Comparison of ENCODE assay signal across 11 cellular contexts in the genomic region with DNA sequence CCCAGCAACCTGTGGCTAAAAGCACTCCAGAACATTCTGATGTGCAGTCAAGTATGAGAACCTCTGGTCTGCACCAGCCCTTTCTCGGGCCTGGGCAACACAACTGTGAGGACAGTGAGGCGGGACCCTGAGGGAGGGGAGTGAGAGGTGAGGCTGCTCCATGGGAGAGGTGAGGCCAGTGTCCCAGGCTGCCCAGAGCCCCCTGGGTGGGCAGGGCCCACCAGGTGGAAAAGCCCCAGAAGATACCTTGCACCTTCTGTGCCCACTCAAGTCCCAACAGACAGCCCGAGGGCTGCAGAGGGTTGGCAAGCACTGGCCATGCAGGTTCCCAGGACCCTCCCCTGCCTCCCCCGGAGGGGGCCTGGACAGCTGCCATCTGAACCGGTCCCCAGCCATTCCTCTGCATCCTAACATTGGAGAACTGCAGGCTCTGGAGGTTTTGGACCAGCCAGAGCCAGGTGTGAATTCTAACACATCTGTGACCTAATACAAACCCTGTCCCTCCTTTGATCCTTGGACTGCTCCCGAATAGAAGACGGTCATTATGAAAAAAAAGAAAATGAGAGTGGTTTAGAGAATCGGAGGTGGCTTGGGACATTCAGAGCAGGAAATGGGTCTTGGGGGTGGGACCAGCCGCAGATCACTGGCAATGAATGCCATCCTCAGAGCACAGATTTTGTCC. TPM values are rescaled to one million over a fixed set of nuclear protein-coding genes. Genes with fewer than 3 reads are reported as not detected.
DNase-seq lines count a peak whose midpoint lies in the region; ATAC-seq, FAIRE-seq and TF ChIP-seq lines count a peak whose summit lies in the region.
"Had no signal": no experiment of that assay in that cellular context is flagged by ENCODE, and none has a peak within 500 bp of the region (broad histone marks: within the 10 kb centered on the region; RNA-seq: fewer than 3 reads in every experiment).

No MANE protein-coding gene starts in this region.

- no peaks in the 10 kb centered on the region for H3K36me3 Mint-ChIP-seq in HFFc6 (ENCODE audit: low read depth)
- H3K36me3 Mint-ChIP-seq: activated naive CD4-positive, alpha-beta T cell treated with anti-CD3 and anti-CD28 coated beads, Interleukin-2, amount 10 ng/mL, durations not matched to agents 7 days and 5 days had no signal

- H3K9me3 ChIP-seq in liver (ENCODE audit: control insufficient read depth in 4 of 4, low read length in 3 of 4) (no peaks in the 10 kb centered on the region), suprapubic skin (no peaks in the 10 kb centered on the region), small intestine (ENCODE audit: control insufficient read depth, low read depth) (no peaks in the 10 kb centered on the region)
- H3K9me3 ChIP-seq: MG63, ovary had no signal

- TF ChIP-seq CTCF in HFFc6 (IDR thresholded peaks at IDR 0.05) (no peak), liver (IDR thresholded peaks at IDR 0.05; ENCODE audit: low read depth, low read length, missing input control) (no peak), suprapubic skin (IDR thresholded peaks at IDR 0.05) (no peak)

- H3K4me1 Mint-ChIP-seq in HFFc6 (ENCODE audit: low read depth): peaks cover 39% of the 10 kb centered on the region

- ATAC-seq in HG02763 (IDR thresholded peaks at IDR 0.05; ENCODE audit: unreplicated experiment): no peak

- no peaks in the 10 kb centered on the region for H3K9me3 Mint-ChIP-seq in HFFc6
- H3K9me3 Mint-ChIP-seq: activated CD4-positive, alpha-beta T cell treated with anti-CD3 and anti-CD28 coated beads, Interleukin-2, amount 10 ng/mL, durations not matched to agents 7 days and 5 days; activated naive CD4-positive, alpha-beta T cell treated with anti-CD3 and anti-CD28 coated beads, Interleukin-2, amount 10 ng/mL, durations not matched to agents 7 days and 5 days had no signal

- H3K27ac ChIP-seq in angular gyrus (ENCODE audit: low read depth, low read length) (peak overlapping the region; percentile 56), liver (ENCODE audit: low read depth in 1 of 2, low read length in 2 of 2) (peak overlapping the region; percentile 86 to 89), suprapubic skin (peak overlapping the region; percentile 78), small intestine (ENCODE audit: low read depth in 1 of 2, low read length in 1 of 2) (no peak overlapping the region)
- H3K27ac ChIP-seq: ovary had no signal

- DNase-seq in HFFc6 (no peak), suprapubic skin (ENCODE audit: low spot score in 2 of 2) (peak in 1 of 2 donors; percentile 82), NCI-H1092 (lab: John Stamatoyannopoulos, UW) (no peak), small intestine (no peak)

- H3K27me3 ChIP-seq in liver (ENCODE audit: control insufficient read depth in 4 of 4, insufficient read depth in 4 of 4, low read length in 3 of 4) (no peaks in the 10 kb centered on the region), suprapubic skin (no peaks in the 10 kb centered on the region), small intestine (ENCODE audit: control insufficient read depth in 2 of 2, insufficient read depth in 2 of 2, low read length in 2 of 2) (no peaks in the 10 kb centered on the region)

- H3K27ac Mint-ChIP-seq in HFFc6: peak overlapping the region; percentile 66
- H3K27ac Mint-ChIP-seq: activated CD4-positive, alpha-beta T cell treated with anti-CD3 and anti-CD28 coated beads, Interleukin-2, amount 10 ng/mL, durations not matched to agents 7 days and 5 days; activated naive CD4-positive, alpha-beta T cell treated with anti-CD3 and anti-CD28 coated beads, Interleukin-2, amount 10 ng/mL, durations not matched to agents 7 days and 5 days had no signal

- 58% methylated on average over 9 of the region's 9 CpGs for WGBS in liver
- WGBS in suprapubic skin: 30% methylated on average over 6 of the region's 9 CpGs
- WGBS in small intestine, 3 donors: 44 to 60% (median 48%) methylated on average over 9 of the region's 9 CpGs

- H3K4me3 ChIP-seq in liver (ENCODE audit: low read depth in 1 of 3, low read length in 3 of 3) (no peak overlapping the region), suprapubic skin (no peak overlapping the region), small intestine (ENCODE audit: low read depth in 1 of 2, low read length in 2 of 2) (no peak overlapping the region)
- H3K4me3 ChIP-seq: MG63, ovary had no signal

- no peak overlapping the region for H3K4me3 Mint-ChIP-seq in HFFc6
- H3K4me3 Mint-ChIP-seq: activated CD4-positive, alpha-beta T cell treated with anti-CD3 and anti-CD28 coated beads, Interleukin-2, amount 10 ng/mL, durations not matched to agents 7 days and 5 days; activated naive CD4-positive, alpha-beta T cell treated with anti-CD3 and anti-CD28 coated beads, Interleukin-2, amount 10 ng/mL, durations not matched to agents 7 days and 5 days had no signal

- H3K36me3 ChIP-seq in liver (ENCODE audit: control insufficient read depth in 4 of 4, insufficient read depth in 3 of 4, low read depth in 1 of 4, low read length in 3 of 4) (no peaks in the 10 kb centered on the region), suprapubic skin (no peaks in the 10 kb centered on the region), small intestine (ENCODE audit: control insufficient read depth in 2 of 2, insufficient read depth in 2 of 2, low read length in 2 of 2) (no peaks in the 10 kb centered on the region)
- H3K36me3 ChIP-seq: MG63, ovary had no signal

- TF ChIP-seq EP300 in suprapubic skin (IDR thresholded peaks at IDR 0.05): no peak

- TF ChIP-seq POLR2A in suprapubic skin (IDR thresholded peaks at IDR 0.05): no peak

- H3K4me1 ChIP-seq in liver (ENCODE audit: control insufficient read depth in 4 of 4, insufficient read depth in 4 of 4, low read length in 3 of 4) (peaks cover 11 to 38% (median 22%) of the 10 kb centered on the region in 4 donors), suprapubic skin (peaks cover 43% of the 10 kb centered on the region), small intestine (ENCODE audit: control insufficient read depth in 2 of 2, insufficient read depth in 1 of 2, low read depth in 1 of 2, low read length in 1 of 2) (no peaks in the 10 kb centered on the region)

- H3K9ac ChIP-seq in liver (ENCODE audit: low read depth in 1 of 2, low read length in 2 of 2): peak overlapping the region; percentile 24 to 36

- H3K27me3 Mint-ChIP-seq in HFFc6 (ENCODE audit: insufficient read depth): no peaks in the 10 kb centered on the region; the same call in none of the 2 replicates

- no peak for TF ChIP-seq RAD21 in liver (IDR thresholded peaks at IDR 0.05)

- FAIRE-seq in small intestine (lab: Jason Lieb, UNC): no peak

TF ChIP-seq in liver, 16 proteins besides CTCF, POLR2A, EP300 and RAD21 (continues in another document):
- TF ChIP-seq RXRA (IDR thresholded peaks at IDR 0.05): no peak
- TF ChIP-seq ATF3 (IDR thresholded peaks at IDR 0.05): no peak
- TF ChIP-seq SP1 (IDR thresholded peaks at IDR 0.05): no peak
- no peak for TF ChIP-seq JUND (IDR thresholded peaks at IDR 0.05)
- no peak for TF ChIP-seq FOXA1 (IDR thresholded peaks at IDR 0.05)
- no peak for TF ChIP-seq MAX (IDR thresholded peaks at IDR 0.05)
- TF ChIP-seq HNF4A (conservative IDR thresholded peaks at IDR 0.05): no peak
- no peak for TF ChIP-seq TAF1 (conservative IDR thresholded peaks at IDR 0.05)
- no peak for TF ChIP-seq YY1 (IDR thresholded peaks at IDR 0.05)
- TF ChIP-seq HNF4G (IDR thresholded peaks at IDR 0.05): no peak
- no peak for TF ChIP-seq FOXA2 (IDR thresholded peaks at IDR 0.05)
- no peak for TF ChIP-seq EGR1 (IDR thresholded peaks at IDR 0.05; ENCODE audit: low read depth in 2 of 2)
- TF ChIP-seq, protein P1, sequence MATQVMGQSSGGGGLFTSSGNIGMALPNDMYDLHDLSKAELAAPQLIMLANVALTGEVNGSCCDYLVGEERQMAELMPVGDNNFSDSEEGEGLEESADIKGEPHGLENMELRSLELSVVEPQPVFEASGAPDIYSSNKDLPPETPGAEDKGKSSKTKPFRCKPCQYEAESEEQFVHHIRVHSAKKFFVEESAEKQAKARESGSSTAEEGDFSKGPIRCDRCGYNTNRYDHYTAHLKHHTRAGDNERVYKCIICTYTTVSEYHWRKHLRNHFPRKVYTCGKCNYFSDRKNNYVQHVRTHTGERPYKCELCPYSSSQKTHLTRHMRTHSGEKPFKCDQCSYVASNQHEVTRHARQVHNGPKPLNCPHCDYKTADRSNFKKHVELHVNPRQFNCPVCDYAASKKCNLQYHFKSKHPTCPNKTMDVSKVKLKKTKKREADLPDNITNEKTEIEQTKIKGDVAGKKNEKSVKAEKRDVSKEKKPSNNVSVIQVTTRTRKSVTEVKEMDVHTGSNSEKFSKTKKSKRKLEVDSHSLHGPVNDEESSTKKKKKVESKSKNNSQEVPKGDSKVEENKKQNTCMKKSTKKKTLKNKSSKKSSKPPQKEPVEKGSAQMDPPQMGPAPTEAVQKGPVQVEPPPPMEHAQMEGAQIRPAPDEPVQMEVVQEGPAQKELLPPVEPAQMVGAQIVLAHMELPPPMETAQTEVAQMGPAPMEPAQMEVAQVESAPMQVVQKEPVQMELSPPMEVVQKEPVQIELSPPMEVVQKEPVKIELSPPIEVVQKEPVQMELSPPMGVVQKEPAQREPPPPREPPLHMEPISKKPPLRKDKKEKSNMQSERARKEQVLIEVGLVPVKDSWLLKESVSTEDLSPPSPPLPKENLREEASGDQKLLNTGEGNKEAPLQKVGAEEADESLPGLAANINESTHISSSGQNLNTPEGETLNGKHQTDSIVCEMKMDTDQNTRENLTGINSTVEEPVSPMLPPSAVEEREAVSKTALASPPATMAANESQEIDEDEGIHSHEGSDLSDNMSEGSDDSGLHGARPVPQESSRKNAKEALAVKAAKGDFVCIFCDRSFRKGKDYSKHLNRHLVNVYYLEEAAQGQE (IDR thresholded peaks at IDR 0.05): no peak

RNA-seq across cellular contexts. Expression of gene DUSP1, which starts 57.0 kb away (rescaled TPM):
- total RNA-seq in HFFc6 (2021; fragmentation: NEBNext Ultra II Directional; extraction: Animal tissue kit (Norgen Biotek cat#: 25700)): 100 to 1,000 TPM; 213 to 319 (median 307) TPM
- total RNA-seq in liver (10 to 100 TPM; 53.2 to 95.0 TPM), suprapubic skin (1,000 to 10,000 TPM; 1,246 to 2,948 (median 1,762) TPM)
- polyA plus RNA-seq in liver (100 to 1,000 TPM; 124 to 237 TPM), small intestine (100 to 1,000 TPM in 1 of 3 donors, 10 to 100 TPM in 2; 64.4 to 216 (median 65.4) TPM)

Comparison
In these comparisons a context has a peak if more than half of its experiments do, and no peak if none do; other contexts are left out.
1. H3K27ac ChIP-seq: peak in angular gyrus (single experiment), liver (2 of 2) and suprapubic skin (single experiment); none in small intestine (0 of 2).